Comparison of ENCODE assay signal across 9 cellular contexts in the genomic region with DNA sequence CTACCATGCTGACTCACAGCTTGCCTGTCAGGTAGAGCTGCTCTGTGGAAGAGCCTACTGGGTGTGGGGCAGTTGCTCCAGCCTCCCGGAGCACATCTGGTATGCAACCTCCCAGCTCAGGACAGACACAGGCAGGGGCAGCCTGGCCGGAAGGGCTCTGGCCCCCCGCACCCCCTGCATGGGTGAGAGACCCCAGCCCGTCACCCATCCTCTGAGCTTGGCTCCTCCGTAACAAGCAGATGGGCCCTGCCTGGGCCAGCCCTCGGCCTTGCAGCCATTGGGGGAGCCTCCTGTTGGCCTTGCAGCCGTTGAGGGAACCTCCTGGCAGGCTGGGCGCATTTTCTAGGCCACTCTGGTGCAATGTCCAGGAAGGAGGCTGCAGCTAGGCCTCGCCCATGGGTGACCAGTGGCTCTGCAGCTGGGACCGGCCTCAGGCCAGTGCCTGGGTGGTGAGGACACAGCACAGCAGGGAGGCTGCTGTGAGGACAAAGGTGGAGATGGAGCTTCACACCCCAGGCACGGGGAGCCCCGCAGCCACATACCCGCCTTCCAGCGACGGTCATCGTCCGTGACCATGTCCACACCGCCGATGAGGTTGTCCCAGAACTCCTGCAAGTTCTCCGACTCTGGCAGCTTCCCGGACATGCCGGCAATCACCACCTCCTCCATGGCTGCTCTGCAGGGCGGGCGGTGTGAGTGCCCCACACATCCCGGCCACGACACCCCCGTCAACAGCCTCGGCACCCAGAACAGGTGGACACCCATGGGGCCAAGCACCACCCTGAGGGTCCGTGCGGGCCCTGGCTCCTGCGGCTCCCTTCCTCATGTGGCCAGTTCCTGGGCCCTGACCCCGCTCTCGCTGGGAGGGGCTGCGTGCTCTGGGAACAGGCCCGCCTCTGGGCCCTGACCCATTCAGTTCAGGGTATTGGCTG. TPM values are rescaled to one million over a fixed set of nuclear protein-coding genes. Genes with fewer than 3 reads are reported as not detected.
DNase-seq lines count a peak whose midpoint lies in the region; ATAC-seq and TF ChIP-seq lines count a peak whose summit lies in the region.
"Had no signal": no experiment of that assay in that cellular context is flagged by ENCODE, and none has a peak within 500 bp of the region (broad histone marks: within the 10 kb centered on the region; RNA-seq: fewer than 3 reads in every experiment).

No MANE protein-coding gene starts in this region.

- no peaks in the 10 kb centered on the region for H3K36me3 Mint-ChIP-seq in activated naive CD8-positive, alpha-beta T cell treated with anti-CD3 and anti-CD28 coated beads, Interleukin-2, amount 10 ng/mL, durations not matched to agents 7 days and 5 days

- 96% methylated on average over 29 of the region's 35 CpGs; no CpG with 5 or more reads in 1 of the 2 donors for WGBS in transverse colon (ENCODE audit: low coverage in 1 of 2), 2 donors

- TF ChIP-seq EP300 in transverse colon (IDR thresholded peaks at IDR 0.05; ENCODE audit: low read depth) = no peak

- H3K27me3 Mint-ChIP-seq in activated naive CD8-positive, alpha-beta T cell treated with anti-CD3 and anti-CD28 coated beads, Interleukin-2, amount 10 ng/mL, durations not matched to agents 7 days and 5 days = no peaks in the 10 kb centered on the region

- peak overlapping the region; percentile 60 for H3K27ac Mint-ChIP-seq in activated naive CD8-positive, alpha-beta T cell treated with anti-CD3 and anti-CD28 coated beads, Interleukin-2, amount 10 ng/mL, durations not matched to agents 7 days and 5 days

- H3K4me3 ChIP-seq in right atrium auricular region (no peak overlapping the region), kidney epithelial cell (ENCODE audit: low read depth, low read length) (peak overlapping the region; percentile 72), uterus (no peak overlapping the region), transverse colon (peak overlapping the region in 2 of 4 donors; percentile 90 to 92)

- H3K4me1 ChIP-seq in right atrium auricular region = peaks cover 0 to 35% of the 10 kb centered on the region in 2 donors
- peaks cover 0 to 12% of the 10 kb centered on the region in 2 donors for H3K4me1 ChIP-seq in uterus
- peaks cover 21 to 34% (median 30%) of the 10 kb centered on the region in 4 donors for H3K4me1 ChIP-seq in transverse colon

- TF ChIP-seq POLR2A in uterus (IDR thresholded peaks at IDR 0.05) = no peak
- TF ChIP-seq POLR2A in transverse colon (IDR thresholded peaks at IDR 0.05) = no peak

- no peaks in the 10 kb centered on the region for H3K9me3 Mint-ChIP-seq in activated naive CD8-positive, alpha-beta T cell treated with anti-CD3 and anti-CD28 coated beads, Interleukin-2, amount 10 ng/mL, durations not matched to agents 7 days and 5 days

- intact Hi-C loops in Right ventricle myocardium superior (cut with DNase I) (loop anchor here (5.0 kb wide), 1 partner anchor 59 kb away; a partner anchor contains a TSS), uterus (cut with DNase I; ENCODE audit: low total_unique reads) (no loop called here), transverse colon (cut with DNase I; ENCODE audit: low total_unique reads) (no loop called here)

- H3K9me3 ChIP-seq in right atrium auricular region (no peaks in the 10 kb centered on the region), uterus (no peaks in the 10 kb centered on the region), transverse colon (no peaks in the 10 kb centered on the region)

- peak overlapping the region; percentile 77 for H3K4me3 Mint-ChIP-seq in activated naive CD8-positive, alpha-beta T cell treated with anti-CD3 and anti-CD28 coated beads, Interleukin-2, amount 10 ng/mL, durations not matched to agents 7 days and 5 days

- H3K36me3 ChIP-seq in right atrium auricular region (peaks cover 50% of the 10 kb centered on the region), kidney epithelial cell (ENCODE audit: control insufficient read depth, insufficient read depth, low read length) (peaks cover 8% of the 10 kb centered on the region), uterus (no peaks in the 10 kb centered on the region), transverse colon (peaks cover 0 to 37% (median 15%) of the 10 kb centered on the region in 4 donors)

- H3K27ac ChIP-seq in right atrium auricular region = no peak overlapping the region
- no peak overlapping the region for H3K27ac ChIP-seq in uterus
- H3K27ac ChIP-seq in transverse colon = peak overlapping the region in 1 of 4 donors; percentile 98

- POLR2A ChIA-PET in activated naive CD8-positive, alpha-beta T cell treated with anti-CD3 and anti-CD28 coated beads, Interleukin-2, amount 10 ng/mL, durations not matched to agents 7 days and 5 days (lab: Charles Lee) = interaction anchor here (0.8 to 0.9 kb wide), 2 partner anchors 9 to 53 kb away, joined by 3 read pairs; no protein-coding TSS in a partner anchor

- peak; percentile 36 for DNase-seq in Right ventricle myocardium superior
- no peak for DNase-seq in right atrium auricular region (ENCODE audit: low spot score)
- no peak for DNase-seq in activated naive CD8-positive, alpha-beta T cell treated with anti-CD3 and anti-CD28 coated beads, Interleukin-2, amount 10 ng/mL, durations not matched to agents 7 days and 5 days
- no peak for DNase-seq in kidney epithelial cell (ENCODE audit: low read depth)
- peak; percentile 16 to 18 for DNase-seq in uterus
- no peak for DNase-seq in transverse colon
- DNase-seq: GDM1 had no signal

- peaks cover 5% of the 10 kb centered on the region for H3K4me1 Mint-ChIP-seq in activated naive CD8-positive, alpha-beta T cell treated with anti-CD3 and anti-CD28 coated beads, Interleukin-2, amount 10 ng/mL, durations not matched to agents 7 days and 5 days

- no peak for ATAC-seq in Right ventricle myocardium superior (ENCODE audit: poor library complexity)
- ATAC-seq in activated naive CD8-positive, alpha-beta T cell treated with anti-CD3 and anti-CD28 coated beads, Interleukin-2, amount 10 ng/mL, durations not matched to agents 7 days and 5 days (ENCODE audit: low read depth) = no peak
- ATAC-seq in HG02840 (IDR thresholded peaks at IDR 0.05; ENCODE audit: low FRiP score, unreplicated experiment) = no peak
- ATAC-seq in HG02981 (IDR thresholded peaks at IDR 0.05; ENCODE audit: unreplicated experiment) = no peak

- TF ChIP-seq CTCF in right atrium auricular region (IDR thresholded peaks at IDR 0.05) (no peak), kidney epithelial cell (IDR thresholded peaks at IDR 0.05; ENCODE audit: insufficient read depth, low read length, poor library complexity, severe bottlenecking) (no peak), uterus (IDR thresholded peaks at IDR 0.05) (no peak), transverse colon (IDR thresholded peaks at IDR 0.05) (no peak)

- no peaks in the 10 kb centered on the region for H3K27me3 ChIP-seq in right atrium auricular region
- H3K27me3 ChIP-seq in kidney epithelial cell (ENCODE audit: control insufficient read depth, insufficient read depth, low read length) = no peaks in the 10 kb centered on the region
- H3K27me3 ChIP-seq in uterus = no peaks in the 10 kb centered on the region
- H3K27me3 ChIP-seq in transverse colon = no peaks in the 10 kb centered on the region

- in situ Hi-C loops in transverse colon (cut with MboI; ENCODE audit: low pct_ligation_motif_present in 1 of 4, low pct_unique_long_range_greater_than_20kb in 1 of 4, low sequenced_read_pairs in 3 of 4) = no loop called here

RNA-seq across cellular contexts. Expression of a gene that starts 2.0 kb away (rescaled TPM):
- total RNA-seq in Right ventricle myocardium superior = 23.0 TPM
- 10 to 100 TPM; 13.8 to 46.4 TPM for total RNA-seq in right atrium auricular region
- total RNA-seq in activated naive CD8-positive, alpha-beta T cell treated with anti-CD3 and anti-CD28 coated beads, Interleukin-2, amount 10 ng/mL, durations not matched to agents 7 days and 5 days = 100 to 1,000 TPM; 154 to 163 TPM
- total RNA-seq in kidney epithelial cell = 202 and 249 TPM in 2 replicates
- total RNA-seq in uterus = 10 to 100 TPM in 2 of 4 donors, 1 to 10 TPM in 2; 5.3 to 59.4 (median 23.4) TPM
- 100 to 1,000 TPM in 2 of 4 donors, 10 to 100 TPM in 2; 25.1 to 185 (median 99.4) TPM for total RNA-seq in transverse colon

RNA-seq across cellular contexts. Expression of a gene that starts 30.4 kb away (rescaled TPM):
- total RNA-seq in Right ventricle myocardium superior (57.9 TPM), right atrium auricular region (10 to 100 TPM; 33.3 to 45.7 TPM), kidney epithelial cell (147 and 177 TPM in 2 replicates), uterus (10 to 100 TPM; 30.2 to 70.6 (median 46.5) TPM), transverse colon (100 to 1,000 TPM in 3 of 4 donors, 10 to 100 TPM in 1; 98.6 to 306 (median 132) TPM)
- 100 to 1,000 TPM; 126 to 130 TPM for total RNA-seq in activated naive CD8-positive, alpha-beta T cell treated with anti-CD3 and anti-CD28 coated beads, Interleukin-2, amount 10 ng/mL, durations not matched to agents 7 days and 5 days

RNA-seq across cellular contexts. Expression of a gene that starts 44.3 kb away (rescaled TPM):
- total RNA-seq in Right ventricle myocardium superior (86.5 TPM), right atrium auricular region (10 to 100 TPM; 79.5 to 90.8 TPM), kidney epithelial cell (150 and 163 TPM in 2 replicates), uterus (100 to 1,000 TPM in 1 of 4 donors, 10 to 100 TPM in 3; 76.0 to 326 (median 85.6) TPM), transverse colon (100 to 1,000 TPM in 2 of 4 donors, 10 to 100 TPM in 2; 42.0 to 160 (median 85.5) TPM)
- 10 to 100 TPM; 76.0 to 79.8 TPM for total RNA-seq in activated naive CD8-positive, alpha-beta T cell treated with anti-CD3 and anti-CD28 coated beads, Interleukin-2, amount 10 ng/mL, durations not matched to agents 7 days and 5 days

RNA-seq across cellular contexts. Expression of a gene that starts 44.4 kb away (rescaled TPM):
- total RNA-seq in Right ventricle myocardium superior (20.5 TPM), right atrium auricular region (10 to 100 TPM; 21.4 to 25.3 TPM), kidney epithelial cell (72.3 and 112 TPM in 2 replicates), uterus (10 to 100 TPM; 11.8 to 33.7 (median 23.3) TPM), transverse colon (10 to 100 TPM; 33.2 to 92.0 (median 48.8) TPM)
- 10 to 100 TPM; 28.7 to 28.8 TPM for total RNA-seq in activated naive CD8-positive, alpha-beta T cell treated with anti-CD3 and anti-CD28 coated beads, Interleukin-2, amount 10 ng/mL, durations not matched to agents 7 days and 5 days

RNA-seq across cellular contexts. Expression of a gene that starts 58.5 kb away (rescaled TPM):
- total RNA-seq in Right ventricle myocardium superior (178 TPM), right atrium auricular region (100 to 1,000 TPM; 169 to 213 TPM), kidney epithelial cell (70.8 and 73.6 TPM in 2 replicates), uterus (100 to 1,000 TPM in 1 of 4 donors, 10 to 100 TPM in 3; 23.8 to 125 (median 67.5) TPM), transverse colon (100 to 1,000 TPM in 1 of 4 donors, 10 to 100 TPM in 3; 49.4 to 117 (median 71.3) TPM)
- 100 to 1,000 TPM; 110 to 115 TPM for total RNA-seq in activated naive CD8-positive, alpha-beta T cell treated with anti-CD3 and anti-CD28 coated beads, Interleukin-2, amount 10 ng/mL, durations not matched to agents 7 days and 5 days

Comparison
In these comparisons a context has a peak if more than half of its experiments do, and no peak if none do; other contexts are left out.
1. DNase-seq: peak in Right ventricle myocardium superior (single experiment) and uterus (2 of 2); none in right atrium auricular region (single experiment), activated naive CD8-positive, alpha-beta T cell treated with anti-CD3 and anti-CD28 coated beads, Interleukin-2, amount 10 ng/mL, durations not matched to agents 7 days and 5 days (single experiment), kidney epithelial cell (single experiment) and transverse colon (single experiment).